Comparison of ENCODE assay signal across 27 cellular contexts in the genomic region with DNA sequence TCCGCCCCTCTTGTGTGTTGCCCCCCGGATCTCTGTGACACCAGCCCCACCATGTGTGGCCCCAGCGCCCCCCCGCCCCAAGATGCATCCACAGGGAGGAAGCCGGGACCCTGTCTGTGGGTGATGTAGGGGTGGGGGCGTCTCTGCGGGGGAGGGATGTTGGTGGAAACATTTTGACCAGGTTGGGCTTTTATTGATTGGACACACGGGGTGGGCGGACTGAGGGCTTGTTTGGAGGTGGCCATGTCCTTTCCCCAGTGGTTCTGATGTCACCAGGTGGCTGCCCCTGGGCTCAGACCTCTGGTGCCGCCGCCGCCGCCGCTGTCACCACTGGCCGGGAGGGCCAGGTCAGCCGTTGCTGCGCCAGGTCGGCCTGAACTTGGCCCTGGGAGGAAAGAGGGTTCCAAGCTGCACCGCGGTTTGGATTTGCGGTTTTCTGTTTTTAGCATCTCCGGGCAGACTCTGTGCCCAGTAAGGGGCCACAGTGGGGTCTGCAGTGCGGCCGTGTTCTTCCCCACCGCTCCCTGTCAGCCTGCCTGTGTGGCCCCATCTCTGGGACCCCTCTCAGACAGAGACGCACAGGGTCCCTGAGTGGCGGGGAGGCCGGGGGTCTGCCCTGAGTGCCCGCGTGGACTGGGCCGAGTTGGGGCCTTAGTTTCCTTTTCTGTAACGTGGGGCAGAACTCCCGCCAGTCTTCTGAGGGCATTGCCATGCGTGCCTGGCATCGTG.
"Had no signal": no experiment of that assay in that cellular context is flagged by ENCODE, and none has a peak within 500 bp of the region (broad histone marks: within the 10 kb centered on the region; RNA-seq: fewer than 3 reads in every experiment).

No MANE protein-coding gene starts in this region.

- H2AFZ ChIP-seq: hepatocyte had no signal

- H3K27ac Mint-ChIP-seq: mesothelial cell of epicardium had no signal

- H3K9me3 ChIP-seq: gastrocnemius medialis, lower lobe of right lung had no signal

- H3K36me3 ChIP-seq: gastrocnemius medialis had no signal

- H3K4me3 Mint-ChIP-seq: effector memory CD8-positive, alpha-beta T cell; endodermal cell; immature natural killer cell; mesothelial cell of epicardium had no signal

- ATAC-seq: effector memory CD8-positive, alpha-beta T cell; esophagus mucosa; gastrocnemius medialis; heart right ventricle; left colon; left lung; left ventricle myocardium superior; lower lobe of right lung; mucosa of descending colon had no signal

- H3K9me3 Mint-ChIP-seq: effector memory CD8-positive, alpha-beta T cell had no signal

- H3K27ac ChIP-seq: coronary artery, epithelial cell of prostate, esophagus squamous epithelium, gastrocnemius medialis, heart right ventricle, hepatocyte, left lung, lower lobe of right lung had no signal

- H3K36me3 Mint-ChIP-seq: naive B cell had no signal

- H3K4me2 ChIP-seq: hepatocyte had no signal

- H3K4me1 Mint-ChIP-seq: endodermal cell had no signal

- H3K27me3 ChIP-seq: esophagus squamous epithelium, gastrocnemius medialis, heart right ventricle, hepatocyte, left lung had no signal

- H3K4me3 ChIP-seq: coronary artery, esophagus squamous epithelium, gastrocnemius medialis, heart right ventricle, hepatocyte, left lung, lower lobe of right lung, mucosa of descending colon had no signal

- DNase-seq: effector CD8-positive, alpha-beta T cell; effector memory CD8-positive, alpha-beta T cell; endodermal cell; erythroblast; esophagus squamous epithelium; foreskin fibroblast; foreskin melanocyte; gastrocnemius medialis; glutamatergic neuron; head of caudate nucleus; heart right ventricle; immature natural killer cell; islet precursor cell; kidney; kidney glomerular epithelial cell; left colon; left lung; left ventricle myocardium superior; lower lobe of right lung; mesenchymal stem cell; mucosa of descending colon; naive B cell had no signal

- H3K27me3 Mint-ChIP-seq: effector memory CD8-positive, alpha-beta T cell; naive B cell had no signal
